ENCODE assay signal across 9 cellular contexts in genomic region chr6:170089937-170090335, GRCh38.
DNase-seq lines count a peak whose midpoint lies in the region; ATAC-seq, FAIRE-seq and TF ChIP-seq lines count a peak whose summit lies in the region.
"Had no signal": no experiment of that assay in that cellular context is flagged by ENCODE, and none has a peak within 500 bp of the region (broad histone marks: within the 10 kb centered on the region; RNA-seq: fewer than 3 reads in every experiment).

No MANE protein-coding gene starts in this region.

- DNase-seq in CD4-positive, alpha-beta memory T cell = no peak
- DNase-seq in H1 (ENCODE audit: low read depth in 1 of 2, low spot score in 2 of 2) (no peak), NOMO-1 treated with dmso at 0.1 percent for 144 hours (lab: John Stamatoyannopoulos, UW; ENCODE audit: unreplicated experiment) (no peak), HTR-8/SVneo (ENCODE audit: insufficient read length, low spot score) (no peak), hepatocyte (ENCODE audit: low spot score) (no peak)
- DNase-seq: PC-9 had no signal

- H2AK5ac ChIP-seq in H1 (ENCODE audit: low read depth, low read length) = no peak overlapping the region

- POLR2A ChIA-PET in CD4-positive, alpha-beta memory T cell (lab: Charles Lee; ENCODE audit: partially characterized antibody) = interaction anchor here (0.8 to 3.8 kb wide), 8 partner anchors 13 to 464 kb away, joined by 3 to 42 read pairs (median 4); partner anchors contain the start of genes DLL1 and TBP
- POLR2A ChIA-PET in H1 (lab: Charles Lee; ENCODE audit: partially characterized antibody) = no interaction called here

- no peak for TF ChIP-seq POLR2A in H1 (IDR thresholded peaks at IDR 0.05; ENCODE audit: control extremely low read depth in 1 of 2, low read depth in 2 of 2, low read length in 2 of 2)

- H3K9me3 ChIP-seq in CD4-positive, alpha-beta memory T cell (ENCODE audit: control insufficient read depth in 1 of 2, low read length in 2 of 2) = no peaks in the 10 kb centered on the region
- H3K9me3 ChIP-seq in H1 (ENCODE audit: insufficient read depth in 2 of 2, low read depth in 1 of 2, low read length in 1 of 2) (no peaks in the 10 kb centered on the region; a peak in 1 of 4 replicates), hepatocyte (ENCODE audit: low read depth) (no peaks in the 10 kb centered on the region)

- H3K27me3 Mint-ChIP-seq in CD4-positive, alpha-beta memory T cell = no peaks in the 10 kb centered on the region

- H3K4me3 Mint-ChIP-seq in CD4-positive, alpha-beta memory T cell = peak overlapping the region; percentile 73 to 96 (median 91)

- H3K4me3 ChIP-seq in CD4-positive, alpha-beta memory T cell (ENCODE audit: low read length in 2 of 2) = peak overlapping the region in 1 of 2 donors; percentile 33
- H3K4me3 ChIP-seq in H1 (ENCODE audit: extremely low read depth in 1 of 4, insufficient read depth in 2 of 4, low read depth in 3 of 4, low read length in 4 of 4) (no peak overlapping the region), hepatocyte (no peak overlapping the region)
- H3K4me3 ChIP-seq: PC-9 had no signal

- H2BK5ac ChIP-seq in H1 (ENCODE audit: low read depth, low read length) = no peak overlapping the region

- no peak overlapping the region for H2BK120ac ChIP-seq in H1 (replicated peaks; ENCODE audit: low read depth, low read length)

- H3K36me3 ChIP-seq in CD4-positive, alpha-beta memory T cell (ENCODE audit: insufficient read depth, low read length) = no peaks in the 10 kb centered on the region
- H3K36me3 ChIP-seq in H1 (ENCODE audit: control insufficient read depth in 2 of 4, insufficient read depth in 4 of 4, low read length in 3 of 4) (no peaks in the 10 kb centered on the region), hepatocyte (replicated peaks; ENCODE audit: insufficient read depth, low read depth) (no peaks in the 10 kb centered on the region)

- no peak overlapping the region for H3K4me2 ChIP-seq in H1 (ENCODE audit: insufficient read depth in 1 of 2, low read depth in 2 of 2, low read length in 2 of 2)
- no peak overlapping the region for H3K4me2 ChIP-seq in hepatocyte
- H3K4me2 ChIP-seq: PC-9 had no signal

- FAIRE-seq in H1 (lab: Jason Lieb, UNC) (no peak), HTR-8/SVneo (lab: Jason Lieb, UNC) (no peak)

- TF ChIP-seq RAD21 in H1 (IDR thresholded peaks at IDR 0.05 in 1 of 2, conservative IDR thresholded peaks at IDR 0.05 in 1 of 2; ENCODE audit: low read depth in 2 of 2, low read length in 2 of 2) = no peak

- H2AFZ ChIP-seq in H1 (ENCODE audit: low read length) = no peak overlapping the region
- H2AFZ ChIP-seq in hepatocyte = no peak overlapping the region
- H2AFZ ChIP-seq: PC-9 had no signal

- intact Hi-C loops in CD4-positive, alpha-beta memory T cell (cut with micrococcal nuclease) = loop anchor here (5.0 kb wide), 2 partner anchors 202 to 217 kb away; partner anchors contain the start of genes DLL1 and FAM120B

- H3K4ac ChIP-seq in H1 (replicated peaks; ENCODE audit: insufficient read length, low read depth, low read length) = no peak overlapping the region

- TF ChIP-seq EP300 in H1 (IDR thresholded peaks at IDR 0.05; ENCODE audit: borderline replicate concordance in 1 of 2, low read depth in 2 of 2, low read length in 2 of 2) = no peak

- H3K23me2 ChIP-seq in H1 (ENCODE audit: low read depth, low read length) = peaks cover 5% of the 10 kb centered on the region; the same call in 1 of the 2 replicates

- no peaks in the 10 kb centered on the region for H3K27me3 ChIP-seq in CD4-positive, alpha-beta memory T cell (ENCODE audit: insufficient read depth, low read length)
- H3K27me3 ChIP-seq in H1 (replicated peaks in 1 of 4; ENCODE audit: control insufficient read depth in 3 of 4, extremely low read depth in 1 of 4, insufficient read depth in 3 of 4, low read length in 3 of 4) (no peaks in the 10 kb centered on the region), hepatocyte (no peaks in the 10 kb centered on the region)

- no peak overlapping the region for H2BK15ac ChIP-seq in H1 (ENCODE audit: low read length)

- no peak overlapping the region for H4K8ac ChIP-seq in H1 (ENCODE audit: extremely low read depth, insufficient read depth, low read length)

- H3K9me3 Mint-ChIP-seq in CD4-positive, alpha-beta memory T cell = peaks cover 0 to 6% (median under 1%) of the 10 kb centered on the region in 8 donors

- H3K79me2 ChIP-seq in H1 (ENCODE audit: control insufficient read depth in 1 of 2, insufficient read depth in 2 of 2, low read length in 2 of 2) (no peaks in the 10 kb centered on the region), hepatocyte (no peaks in the 10 kb centered on the region)

- H3K27ac ChIP-seq in CD4-positive, alpha-beta memory T cell (ENCODE audit: low read depth, low read length) = no peak overlapping the region
- H3K27ac ChIP-seq in H1 (ENCODE audit: low read depth, low read length) (no peak overlapping the region), hepatocyte (no peak overlapping the region)
- H3K27ac ChIP-seq: PC-9 had no signal

- H4K91ac ChIP-seq in H1 (replicated peaks; ENCODE audit: insufficient read length, low read length) = no peak overlapping the region

- H3K36me3 Mint-ChIP-seq in CD4-positive, alpha-beta memory T cell = no peaks in the 10 kb centered on the region

- no peaks in the 10 kb centered on the region; the same call in 1 of the 2 replicates for H3K79me1 ChIP-seq in H1 (ENCODE audit: low read depth, low read length)

- no peak overlapping the region for H3K56ac ChIP-seq in H1 (replicated peaks; ENCODE audit: insufficient read length, low read depth, low read length)

- CTCF ChIA-PET in CD4-positive, alpha-beta memory T cell (lab: Charles Lee; ENCODE audit: partially characterized antibody) = interaction anchor here (1.1 to 2.9 kb wide), 4 partner anchors 58 to 203 kb away, joined by 3 to 17 read pairs (median 6); no protein-coding TSS in a partner anchor
- CTCF ChIA-PET in H1 (lab: Charles Lee; ENCODE audit: partially characterized antibody) = interaction anchor here (0.7 to 1.5 kb wide), 3 partner anchors 119 to 427 kb away, joined by 3 to 4 read pairs (median 3); no protein-coding TSS in a partner anchor

- no peak overlapping the region for H3K14ac ChIP-seq in H1 (ENCODE audit: insufficient read length)

- H3K23ac ChIP-seq in H1 (ENCODE audit: insufficient read length) = no peak overlapping the region

- TF ChIP-seq CTCF in H1 (IDR thresholded peaks at IDR 0.05; ENCODE audit: control extremely low read depth in 1 of 3, insufficient read depth in 1 of 3, low read depth in 1 of 3, low read length in 3 of 3) (no peak), hepatocyte (IDR thresholded peaks at IDR 0.05; ENCODE audit: poor library complexity) (no peak)

- no peak overlapping the region for H3K18ac ChIP-seq in H1 (ENCODE audit: extremely low read depth, low read length)

- H2BK20ac ChIP-seq in H1 (ENCODE audit: low read length) = no peak overlapping the region

- no peak overlapping the region for H2BK12ac ChIP-seq in H1 (ENCODE audit: low read depth, low read length)

- ATAC-seq in GM19397 (IDR thresholded peaks at IDR 0.05; ENCODE audit: unreplicated experiment) (peak; percentile 10), HG03558 (IDR thresholded peaks at IDR 0.05; ENCODE audit: extremely low read depth, unreplicated experiment) (peak; percentile 6), GM21447 (IDR thresholded peaks at IDR 0.05; ENCODE audit: unreplicated experiment) (no peak)

- 91% methylated on average over 11 of the region's 11 CpGs; no CpG with 5 or more reads in 1 of the 2 experiments for WGBS in H1 (ENCODE audit: extremely low coverage in 1 of 2, insufficient coverage in 1 of 2, insufficient read length in 1 of 2, insufficient replicate concordance in 2 of 2, low coverage in 1 of 2, low lambda C conversion rate in 2 of 2, missing lambda C conversion rate in 1 of 2), 2 experiments
- WGBS in hepatocyte (ENCODE audit: low lambda C conversion rate, missing lambda C conversion rate) = 88% methylated on average over 11 of the region's 11 CpGs

- no peak overlapping the region for H3K9ac ChIP-seq in H1 (replicated peaks in 1 of 4; ENCODE audit: extremely low read depth in 1 of 4, low read depth in 3 of 4, low read length in 3 of 4)

- H3K27ac Mint-ChIP-seq in CD4-positive, alpha-beta memory T cell = peak overlapping the region; percentile 72 to 92 (median 81)

- H3K4me1 Mint-ChIP-seq in CD4-positive, alpha-beta memory T cell = peaks cover 21 to 47% (median 31%) of the 10 kb centered on the region in 4 donors

- H3K9me2 ChIP-seq in hepatocyte (replicated peaks; ENCODE audit: insufficient read depth) = no peaks in the 10 kb centered on the region

- no peak overlapping the region for H4K5ac ChIP-seq in H1 (ENCODE audit: insufficient read length, low read depth, low read length)

- no peaks in the 10 kb centered on the region for H4K20me1 ChIP-seq in H1 (replicated peaks in 1 of 2; ENCODE audit: control insufficient read depth in 1 of 2, insufficient read depth in 2 of 2, low read length in 2 of 2)
- H4K20me1 ChIP-seq in hepatocyte (ENCODE audit: insufficient read depth, poor library complexity, severe bottlenecking) = no peaks in the 10 kb centered on the region

- peaks cover 25% of the 10 kb centered on the region for H3K4me1 ChIP-seq in CD4-positive, alpha-beta memory T cell (ENCODE audit: insufficient read depth, low read length)
- H3K4me1 ChIP-seq in H1 (replicated peaks in 1 of 4; ENCODE audit: control insufficient read depth in 3 of 4, insufficient read depth in 4 of 4, low read length in 3 of 4) = no peaks in the 10 kb centered on the region; a peak in 1 of 7 replicates
- no peaks in the 10 kb centered on the region for H3K4me1 ChIP-seq in hepatocyte (ENCODE audit: insufficient read depth)

TF ChIP-seq in H1, 55 proteins besides CTCF, POLR2A, EP300 and RAD21:
- TF ChIP-seq EGR1 (IDR thresholded peaks at IDR 0.05; ENCODE audit: borderline replicate concordance, low read depth, low read length) = 0 out of 2 replicates have a peak, but pooled peaks have one; percentile 34
- no peak for TF ChIP-seq RXRA (IDR thresholded peaks at IDR 0.05; ENCODE audit: insufficient read depth, low read depth, low read length)
- TF ChIP-seq ZNF274 (IDR thresholded peaks at IDR 0.05; ENCODE audit: borderline replicate concordance, extremely low read depth, low read length) = no peak
